Comparison of ENCODE assay signal across 12 cellular contexts in genomic region chr3:143634991-143635390, GRCh38.
"Had no signal": no experiment of that assay in that cellular context is flagged by ENCODE, and none has a peak within 500 bp of the region (broad histone marks: within the 10 kb centered on the region; RNA-seq: fewer than 3 reads in every experiment).

No MANE protein-coding gene starts in this region.

- H3K4me1 ChIP-seq: breast epithelium, heart right ventricle, parathyroid adenoma, tibial nerve had no signal

- ATAC-seq: activated CD4-positive, CD25-positive, alpha-beta regulatory T cell treated with anti-CD3 and anti-CD28 coated beads, Interleukin-2, amount 50 U/mL, for 24 hours; heart right ventricle had no signal

- H3K4me3 Mint-ChIP-seq: activated naive CD8-positive, alpha-beta T cell had no signal

- H3K27me3 Mint-ChIP-seq: activated naive CD8-positive, alpha-beta T cell had no signal

- H3K27ac Mint-ChIP-seq: activated naive CD8-positive, alpha-beta T cell had no signal

- DNase-seq: activated CD4-positive, alpha-beta T cell treated with anti-CD3 and anti-CD28 coated beads, Interleukin-2, amount 50 U/mL, for 4 hours; activated effector memory CD4-positive, alpha-beta T cell treated with Interleukin-2 at 50 U/mL for 16 hours; activated T-cell treated with anti-CD3 and anti-CD28 coated beads, Interleukin-2, amount 50 U/mL, for 1 hour; heart right ventricle; retina; stimulated activated CD4-positive, alpha-beta T cell treated with anti-CD3 and anti-CD28 coated beads, Interleukin-15, amount 100 ng/mL, for 24 hours; stimulated activated CD4-positive, alpha-beta T cell treated with anti-CD3 and anti-CD28 coated beads, Interleukin-4, amount 100 ng/mL, for 4 hours had no signal

- H3K4me3 ChIP-seq: breast epithelium, heart right ventricle, tibial nerve had no signal

- H3K27me3 ChIP-seq: breast epithelium, heart right ventricle, tibial nerve had no signal

- H3K36me3 ChIP-seq: breast epithelium, heart right ventricle, tibial nerve had no signal

- H3K27ac ChIP-seq: breast epithelium, heart right ventricle, parathyroid adenoma, tibial nerve had no signal
